In the genomic region with DNA sequence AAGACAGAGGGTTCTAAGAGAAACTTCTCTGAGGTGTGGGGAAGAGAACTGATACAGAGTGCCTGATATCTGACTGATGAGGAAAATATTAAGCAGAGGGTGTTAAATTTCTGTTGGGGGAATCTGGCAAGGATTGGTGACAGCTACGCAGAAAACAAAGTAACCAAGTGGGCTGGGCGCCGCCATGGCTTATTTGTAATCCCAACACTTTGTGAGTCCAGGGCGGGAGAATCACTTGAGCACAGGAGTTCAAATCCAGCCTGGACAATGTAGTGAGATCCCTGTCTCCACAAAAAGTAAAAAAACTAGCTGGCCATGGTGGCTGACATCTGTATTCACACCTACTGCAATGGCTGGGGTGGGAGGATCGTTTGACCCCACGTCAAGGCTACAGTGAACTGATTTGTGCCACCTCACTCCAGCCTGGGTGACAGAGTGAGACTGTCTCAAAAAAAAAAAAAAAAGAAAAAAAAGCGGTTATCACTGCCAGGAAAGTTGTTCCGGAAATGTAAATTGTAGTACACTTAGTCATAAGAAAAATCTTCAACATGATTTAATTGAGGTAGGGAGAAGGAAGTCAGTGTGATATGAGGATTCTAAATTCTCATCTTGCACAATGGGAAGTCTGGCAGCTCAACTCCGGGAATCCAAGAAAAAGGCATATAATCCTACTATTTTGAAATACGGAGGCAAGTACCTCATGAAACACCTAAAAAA, we compare ENCODE assay signal across 10 cellular contexts. TPM values are rescaled to one million over a fixed set of nuclear protein-coding genes. Genes with fewer than 3 reads are reported as not detected.
A peak's percentile ranks its signal among the peaks of the same experiment; 100 is the strongest.
DNase-seq lines count a peak whose midpoint lies in the region; ATAC-seq lines count a peak whose summit lies in the region.
"Had no signal": no experiment of that assay in that cellular context is flagged by ENCODE, and none has a peak within 500 bp of the region (broad histone marks: within the 10 kb centered on the region; RNA-seq: fewer than 3 reads in every experiment).

No MANE protein-coding gene starts in this region.

- no peak for DNase-seq in T-helper 1 cell
- no peak for DNase-seq in T-helper 17 cell
- peak; percentile 64 for DNase-seq in fibroblast of gingiva (ENCODE audit: low read depth)
- DNase-seq in stimulated activated effector memory CD8-positive, alpha-beta T cell treated with anti-CD3 and anti-CD28 coated beads, Interleukin-12 subunit alpha, Interleukin-12 subunit beta, amount 100 ng/mL, for 72 hours (ENCODE audit: low spot score in 2 of 2): no peak
- DNase-seq in GM19238 (ENCODE audit: insufficient read length, low spot score): no peak
- no peak for DNase-seq in Kasumi-1 (lab: John Stamatoyannopoulos, UW)
- DNase-seq: NCI-H1694, substantia nigra had no signal

- no peaks in the 10 kb centered on the region for H3K27me3 Mint-ChIP-seq in T-helper 1 cell treated with Interleukin-12 subunit alpha and Interleukin-12 subunit beta and Interleukin-4 antibody, amounts not matched to agents 30 μg/mL and 1 μg/mL, for 36 hours (ENCODE audit: low read depth)
- H3K27me3 Mint-ChIP-seq in T-helper 17 cell: no peaks in the 10 kb centered on the region

- H3K9me3 ChIP-seq in T-helper 17 cell (ENCODE audit: control insufficient read depth, low read length, poor library complexity, severe bottlenecking): no peaks in the 10 kb centered on the region

- ATAC-seq in T-helper 17 cell (no peak), GM21367 (IDR thresholded peaks at IDR 0.05; ENCODE audit: unreplicated experiment) (no peak)
- no peak for ATAC-seq in stimulated activated effector memory CD8-positive, alpha-beta T cell treated with anti-CD3 and anti-CD28 coated beads, Interleukin-12 subunit alpha, Interleukin-12 subunit beta, amount 100 ng/mL, for 72 hours

- H3K36me3 Mint-ChIP-seq in T-helper 1 cell treated with Interleukin-12 subunit alpha and Interleukin-12 subunit beta and Interleukin-4 antibody, amounts not matched to agents 30 μg/mL and 1 μg/mL, for 36 hours (ENCODE audit: low read depth): peaks cover 45% of the 10 kb centered on the region
- no peaks in the 10 kb centered on the region for H3K36me3 Mint-ChIP-seq in T-helper 17 cell (ENCODE audit: low read depth)
- peaks cover 52% of the 10 kb centered on the region for H3K36me3 Mint-ChIP-seq in stimulated activated effector memory CD8-positive, alpha-beta T cell treated with anti-CD3 and anti-CD28 coated beads, Interleukin-12 subunit alpha, Interleukin-12 subunit beta, amount 100 ng/mL, for 72 hours

- H3K9me3 Mint-ChIP-seq in T-helper 1 cell treated with Interleukin-12 subunit alpha and Interleukin-12 subunit beta and Interleukin-4 antibody, amounts not matched to agents 30 μg/mL and 1 μg/mL, for 36 hours: no peaks in the 10 kb centered on the region
- no peaks in the 10 kb centered on the region for H3K9me3 Mint-ChIP-seq in stimulated activated effector memory CD8-positive, alpha-beta T cell treated with anti-CD3 and anti-CD28 coated beads, Interleukin-12 subunit alpha, Interleukin-12 subunit beta, amount 100 ng/mL, for 72 hours

- peak overlapping the region; percentile 78 for H3K27ac Mint-ChIP-seq in T-helper 1 cell treated with Interleukin-12 subunit alpha and Interleukin-12 subunit beta and Interleukin-4 antibody, amounts not matched to agents 30 μg/mL and 1 μg/mL, for 36 hours
- peak overlapping the region; percentile 82 for H3K27ac Mint-ChIP-seq in T-helper 17 cell
- H3K27ac Mint-ChIP-seq in stimulated activated effector memory CD8-positive, alpha-beta T cell treated with anti-CD3 and anti-CD28 coated beads, Interleukin-12 subunit alpha, Interleukin-12 subunit beta, amount 100 ng/mL, for 72 hours: peak overlapping the region; percentile 61

- peaks cover 50% of the 10 kb centered on the region for H3K4me1 Mint-ChIP-seq in T-helper 1 cell treated with Interleukin-12 subunit alpha and Interleukin-12 subunit beta and Interleukin-4 antibody, amounts not matched to agents 30 μg/mL and 1 μg/mL, for 36 hours (ENCODE audit: low read depth)
- peaks cover 9% of the 10 kb centered on the region for H3K4me1 Mint-ChIP-seq in T-helper 17 cell
- peaks cover 36% of the 10 kb centered on the region for H3K4me1 Mint-ChIP-seq in stimulated activated effector memory CD8-positive, alpha-beta T cell treated with anti-CD3 and anti-CD28 coated beads, Interleukin-12 subunit alpha, Interleukin-12 subunit beta, amount 100 ng/mL, for 72 hours

- no peak overlapping the region for H3K4me3 Mint-ChIP-seq in T-helper 1 cell treated with Interleukin-12 subunit alpha and Interleukin-12 subunit beta and Interleukin-4 antibody, amounts not matched to agents 30 μg/mL and 1 μg/mL, for 36 hours
- no peak overlapping the region for H3K4me3 Mint-ChIP-seq in T-helper 17 cell
- peak overlapping the region; percentile 23 for H3K4me3 Mint-ChIP-seq in stimulated activated effector memory CD8-positive, alpha-beta T cell treated with anti-CD3 and anti-CD28 coated beads, Interleukin-12 subunit alpha, Interleukin-12 subunit beta, amount 100 ng/mL, for 72 hours

RNA-seq across cellular contexts. Expression of a gene that starts 2.3 kb away (rescaled TPM):
- total RNA-seq in T-helper 17 cell: 1 to 10 TPM; 1.9 to 2.9 TPM

RNA-seq across cellular contexts. Expression of a gene that starts 17.8 kb away (rescaled TPM):
- 10 to 100 TPM; 42.1 to 49.8 TPM for total RNA-seq in T-helper 17 cell

RNA-seq across cellular contexts. Expression of a gene that starts 18.0 kb away (rescaled TPM):
- 10 to 100 TPM; 31.1 to 39.1 TPM for total RNA-seq in T-helper 17 cell
